ENCODE assay signal across 12 cellular contexts in genomic region chr17:19005442-19005773, GRCh38. TPM values are rescaled to one million over a fixed set of nuclear protein-coding genes. Genes with fewer than 3 reads are reported as not detected.
A peak's percentile ranks its signal among the peaks of the same experiment; 100 is the strongest.
DNase-seq lines count a peak whose midpoint lies in the region; ATAC-seq and TF ChIP-seq lines count a peak whose summit lies in the region.
"Had no signal": no experiment of that assay in that cellular context is flagged by ENCODE, and none has a peak within 500 bp of the region (broad histone marks: within the 10 kb centered on the region; RNA-seq: fewer than 3 reads in every experiment).

No MANE protein-coding gene starts in this region.

- peaks cover 16 to 30% of the 10 kb centered on the region in 2 experiments for H3K4me1 Mint-ChIP-seq in H9
- peaks cover 22% of the 10 kb centered on the region for H3K4me1 Mint-ChIP-seq in progenitor cell of endocrine pancreas (ENCODE audit: low read depth)

- POLR2A ChIA-PET in PC-9 (lab: Charles Lee; ENCODE audit: unreplicated experiment) = no interaction called here

- H3T11ph ChIP-seq in H9 (ENCODE audit: low read length) = no peak overlapping the region

- BruUV-seq in PC-9 (replicated peaks; lab: Mats Ljungman, UMichigan) = no TSS peak

- no peak overlapping the region for H3K4me3 ChIP-seq in PC-9

- H3K79me2 ChIP-seq in H9 (ENCODE audit: insufficient read depth, low read length) = peaks cover 4% of the 10 kb centered on the region; the same call in 1 of the 2 replicates
- peaks cover 35% of the 10 kb centered on the region for H3K79me2 ChIP-seq in PC-9 (ENCODE audit: low read depth)

- no peaks in the 10 kb centered on the region for H3K9me3 ChIP-seq in H9 (ENCODE audit: control insufficient read depth, low read depth, low read length)
- no peaks in the 10 kb centered on the region for H3K9me3 ChIP-seq in PC-9 (ENCODE audit: insufficient read depth, low read depth)

- no peak overlapping the region for H4K5ac ChIP-seq in H9 (ENCODE audit: insufficient read length, low read depth, low read length)

- peaks cover 26% of the 10 kb centered on the region; the same call in 1 of the 2 replicates for H3F3A ChIP-seq in PC-9 (ENCODE audit: insufficient read depth, low read depth)

- no peak overlapping the region for H2BK120ac ChIP-seq in H9 (ENCODE audit: low read depth, low read length, poor library complexity, severe bottlenecking)

- no peak overlapping the region for H3K14ac ChIP-seq in H9 (ENCODE audit: insufficient read depth, low read length)

- no peak overlapping the region for H2BK5ac ChIP-seq in H9 (ENCODE audit: insufficient read length, low read length)

- H2AFZ ChIP-seq in H9 (ENCODE audit: low read length) (no peak overlapping the region), PC-9 (no peak overlapping the region)

- no peak overlapping the region for H4K91ac ChIP-seq in H9 (ENCODE audit: insufficient read length, low read depth, low read length)

- TF ChIP-seq CTCF in H9 (conservative IDR thresholded peaks at IDR 0.05) (no peak), PC-9 (conservative IDR thresholded peaks at IDR 0.05) (no peak), progenitor cell of endocrine pancreas (IDR thresholded peaks at IDR 0.05; ENCODE audit: unreplicated experiment) (no peak)

- H3K4me3 Mint-ChIP-seq in H9 (peak overlapping the region; percentile 34 to 53; a peak in 4 of 5 replicates), progenitor cell of endocrine pancreas (ENCODE audit: low read depth) (peak overlapping the region; percentile 59)

- H4K20me1 ChIP-seq in H9 (ENCODE audit: control insufficient read depth, insufficient read depth, insufficient read length) (no peaks in the 10 kb centered on the region), PC-9 (ENCODE audit: insufficient read depth) (peaks cover 35% of the 10 kb centered on the region)

- H3K18ac ChIP-seq in H9 (ENCODE audit: insufficient read length, low read depth, low read length) = no peak overlapping the region

- intact Hi-C loops in PC-9 (cut with micrococcal nuclease; ENCODE audit: unreplicated experiment) = loop anchor here (2.0 kb wide), 1 partner anchor 37 kb away; no protein-coding TSS in a partner anchor

- H2BK15ac ChIP-seq in H9 (ENCODE audit: low read depth, low read length) = no peak overlapping the region

- H2AK5ac ChIP-seq in H9 (ENCODE audit: insufficient read length, low read length) = no peak overlapping the region

- H3K4ac ChIP-seq in H9 (ENCODE audit: low read depth, low read length) = no peak overlapping the region

- H3K4me1 ChIP-seq in H9 (ENCODE audit: insufficient read depth, low read length) (no peaks in the 10 kb centered on the region; the same call in 1 of the 2 replicates), PC-9 (replicated peaks; ENCODE audit: insufficient read depth) (peaks cover 37% of the 10 kb centered on the region)

- no peaks in the 10 kb centered on the region for H3K27me3 ChIP-seq in H9 (ENCODE audit: insufficient read depth, low read length)
- H3K27me3 ChIP-seq in PC-9 (ENCODE audit: insufficient read depth, low read depth) = no peaks in the 10 kb centered on the region
- H3K27me3 ChIP-seq: SJCRH30 had no signal

- no peak overlapping the region for H3K9ac ChIP-seq in H9 (ENCODE audit: extremely low read depth, insufficient read length, low read length)

- ATAC-seq in HG02852 (IDR thresholded peaks at IDR 0.05; ENCODE audit: unreplicated experiment) = no peak

- H3K56ac ChIP-seq in H9 (ENCODE audit: insufficient read length, low read depth, low read length) = no peak overlapping the region

- H3K23ac ChIP-seq in H9 (ENCODE audit: insufficient read length, low read depth, low read length) = no peak overlapping the region

- no peak overlapping the region for H4K8ac ChIP-seq in H9 (replicated peaks; ENCODE audit: insufficient read length, low read depth, low read length)

- H3K27me3 Mint-ChIP-seq in H9 (ENCODE audit: low read depth) (peaks cover 5% of the 10 kb centered on the region; the same call in 1 of the 2 replicates), progenitor cell of endocrine pancreas (peaks cover 4% of the 10 kb centered on the region)

- H3K36me3 Mint-ChIP-seq in H9 (ENCODE audit: insufficient read depth in 1 of 3, low read depth in 3 of 3) (peaks cover 0 to 25% (median 20%) of the 10 kb centered on the region in 3 experiments; a peak in 6 of 7 replicates), progenitor cell of endocrine pancreas (ENCODE audit: insufficient read depth) (no peaks in the 10 kb centered on the region)

- H3K79me1 ChIP-seq in H9 (ENCODE audit: insufficient read depth, low read depth, low read length, poor library complexity, severe bottlenecking) = peaks cover 9% of the 10 kb centered on the region

- H3K36me3 ChIP-seq in PC-9 (ENCODE audit: low read depth) = peaks cover 7% of the 10 kb centered on the region; the same call in 1 of the 2 replicates
- H3K36me3 ChIP-seq: SJCRH30, tibial nerve had no signal

- H3K23me2 ChIP-seq in H9 (ENCODE audit: insufficient read length, low read depth, low read length, poor library complexity, severe bottlenecking) = peaks cover 12% of the 10 kb centered on the region

- no CpG with 5 or more reads among the region's 6 CpGs for WGBS in H9 (ENCODE audit: extremely low coverage, insufficient read length, low lambda C conversion rate)

- H3K27ac ChIP-seq in H9 (ENCODE audit: insufficient read length, low read depth, low read length) (no peak overlapping the region), PC-9 (0 out of 2 replicates have a peak overlapping the region, but pooled peaks have one; percentile 53), epithelial cell of prostate (peak overlapping the region; percentile 94)
- H3K27ac ChIP-seq: SJCRH30 had no signal

- H3K27ac Mint-ChIP-seq in H9 (no peak overlapping the region), progenitor cell of endocrine pancreas (no peak overlapping the region)

- no peak overlapping the region for H2BK12ac ChIP-seq in H9 (ENCODE audit: insufficient read length, low read depth, low read length)

- CTCF ChIA-PET in PC-9 (lab: Charles Lee) = interaction anchor here (1.2 kb wide), 1 partner anchor 44 kb away, joined by 3 read pairs; no protein-coding TSS in a partner anchor

- H2BK20ac ChIP-seq in H9 (ENCODE audit: low read depth, low read length, poor library complexity, severe bottlenecking) = no peak overlapping the region

- DNase-seq in H9 (no peak), PC-9 (no peak), epithelial cell of prostate (ENCODE audit: low read depth, low spot score) (no peak), progenitor cell of endocrine pancreas (ENCODE audit: low spot score, unreplicated experiment) (no peak), NCI-H1105 treated with DMSO at 0.1 percent for 48 hours (lab: John Stamatoyannopoulos, UW) (no peak), NCI-H2196 (lab: John Stamatoyannopoulos, UW; ENCODE audit: unreplicated experiment) (no peak)
- DNase-seq: DND-41, NCI-H2107, SJCRH30 had no signal

- no peaks in the 10 kb centered on the region for H3K9me2 ChIP-seq in PC-9 (ENCODE audit: insufficient read depth)

- H3K9me3 Mint-ChIP-seq in H9 = peaks cover 3 to 8% of the 10 kb centered on the region in 2 experiments; a peak in 4 of 5 replicates
- H3K9me3 Mint-ChIP-seq in progenitor cell of endocrine pancreas (ENCODE audit: low read depth) = no peaks in the 10 kb centered on the region

- H3K4me2 ChIP-seq in H9 (ENCODE audit: insufficient read depth, insufficient read length, low read length) (no peak overlapping the region), PC-9 (peak overlapping the region; percentile 75)

RNA-seq across cellular contexts. Expression of gene FAM83G, which starts 0.8 kb away (rescaled TPM):
- total RNA-seq in H9 (2021) (38.7 and 40.5 TPM in 2 replicates), PC-9 (2021) (30.2 and 30.4 TPM in 2 replicates), progenitor cell of endocrine pancreas (16.6 and 17.3 TPM in 2 replicates)

RNA-seq across cellular contexts. Expression of gene GRAP, which starts 41.3 kb away (rescaled TPM):
- 0.55 TPM in 2 replicates for total RNA-seq in H9 (2021)
- total RNA-seq in PC-9 (2021) = 0.48 and 0.93 TPM in 2 replicates
- not detected in 2 replicates for total RNA-seq in progenitor cell of endocrine pancreas

RNA-seq across cellular contexts. Expression of gene SLC5A10, which starts 53.4 kb away (rescaled TPM):
- total RNA-seq in H9 (2021) (not detected in 2 replicates), PC-9 (2021) (0.08 and 0.17 TPM in 2 replicates), progenitor cell of endocrine pancreas (not detected in 2 replicates)
- total RNA-seq: posterior vena cava, SJCRH30, tibial nerve had no signal
